13 cellular contexts compared by ENCODE assay signal in genomic region chr5:142795246-142795645, GRCh38. TPM values are rescaled to one million over a fixed set of nuclear protein-coding genes. Genes with fewer than 3 reads are reported as not detected.
DNase-seq lines count a peak whose midpoint lies in the region; ATAC-seq and TF ChIP-seq lines count a peak whose summit lies in the region.
"Had no signal": no experiment of that assay in that cellular context is flagged by ENCODE, and none has a peak within 500 bp of the region (broad histone marks: within the 10 kb centered on the region; RNA-seq: fewer than 3 reads in every experiment).

No MANE protein-coding gene starts in this region.

- H3K4me3 ChIP-seq in heart right ventricle: no peak overlapping the region

- no peak for TF ChIP-seq CTCF in heart right ventricle (IDR thresholded peaks at IDR 0.05)

- WGBS in heart right ventricle, 2 donors: 81 to 92% methylated on average over 3 of the region's 3 CpGs

- no peaks in the 10 kb centered on the region for H3K36me3 ChIP-seq in heart right ventricle

- H3K27ac ChIP-seq in heart right ventricle: peak overlapping the region in 5 of 10 donors; percentile 15 to 91 (median 44)

- no peaks in the 10 kb centered on the region for H3K27me3 ChIP-seq in heart right ventricle

- ATAC-seq in heart right ventricle: peak in 6 of 8 donors; percentile 14 to 23 (median 17)
- peak; percentile 12 for ATAC-seq in left ventricle myocardium superior
- ATAC-seq in GM21576 (IDR thresholded peaks at IDR 0.05; ENCODE audit: unreplicated experiment): no peak
- ATAC-seq: activated naive CD8-positive, alpha-beta T cell treated with anti-CD3 and anti-CD28 coated beads, Interleukin-2, amount 50 U/mL, for 24 hours had no signal

- peaks cover 9 to 79% (median 63%) of the 10 kb centered on the region in 9 donors for H3K4me1 ChIP-seq in heart right ventricle

- intact Hi-C loops in heart right ventricle (cut with DNase I): no loop called here
- intact Hi-C loops in cardiac septum (cut with DNase I): no loop called here
- intact Hi-C loops in left ventricle myocardium superior (cut with micrococcal nuclease): no loop called here

- no peaks in the 10 kb centered on the region for H3K9me3 ChIP-seq in heart right ventricle

- no peak for DNase-seq in heart right ventricle
- no peak for DNase-seq in cardiac septum (ENCODE audit: low spot score)
- DNase-seq in NOMO-1 (lab: John Stamatoyannopoulos, UW; ENCODE audit: unreplicated experiment in 2 of 2): peak; percentile 90 to 96
- DNase-seq in left ventricle myocardium superior: no peak
- DNase-seq in NCI-H82 treated with DMSO at 0.1 percent for 48 hours (lab: John Stamatoyannopoulos, UW; ENCODE audit: unreplicated experiment): no peak
- DNase-seq in UCSD-AML1 (lab: John Stamatoyannopoulos, UW; ENCODE audit: unreplicated experiment): no peak
- DNase-seq in HK-2 (ENCODE audit: unreplicated experiment): no peak
- DNase-seq: activated CD8-positive, alpha-beta memory T cell treated with anti-CD3 and anti-CD28 coated beads, Interleukin-2, amount 50 U/mL, for 48 hours; activated naive CD8-positive, alpha-beta T cell treated with anti-CD3 and anti-CD28 coated beads, Interleukin-2, amount 50 U/mL, for 24 hours; cortex of kidney; NCI-H1417; trophoblast cell had no signal

RNA-seq across cellular contexts. Expression of gene ARHGAP26, which starts 25.1 kb away (rescaled TPM):
- total RNA-seq in heart right ventricle (10 to 100 TPM; 31.7 to 45.8 (median 39.1) TPM), cardiac septum (32.0 TPM), left ventricle myocardium superior (34.9 TPM)
- 10 to 100 TPM in 1 of 2 donors, 1 to 10 TPM in 1; 7.5 to 17.8 TPM for polyA plus RNA-seq in heart right ventricle

Comparison
In these comparisons a context has a peak if more than half of its experiments do, and no peak if none do; other contexts are left out.
1. DNase-seq: peak in NOMO-1 (2 of 2); none in heart right ventricle (0 of 2), cardiac septum (single experiment), left ventricle myocardium superior (single experiment), NCI-H82 treated with DMSO at 0.1 percent for 48 hours (single experiment), UCSD-AML1 (single experiment) and HK-2 (single experiment).